ENCODE assay signal across 22 cellular contexts in genomic region chr15:70611286-70611685, GRCh38.
DNase-seq lines count a peak whose midpoint lies in the region; TF ChIP-seq lines count a peak whose summit lies in the region.
"Had no signal": no experiment of that assay in that cellular context is flagged by ENCODE, and none has a peak within 500 bp of the region (broad histone marks: within the 10 kb centered on the region; RNA-seq: fewer than 3 reads in every experiment).

No MANE protein-coding gene starts in this region.

- H3K4me3 Mint-ChIP-seq in activated CD4-positive, alpha-beta T cell treated with anti-CD3 and anti-CD28 coated beads, Interleukin-2, amount 10 ng/mL, durations not matched to agents 24 days and 14 days: no peak overlapping the region
- no peak overlapping the region for H3K4me3 Mint-ChIP-seq in chondrocyte (ENCODE audit: unreplicated experiment)
- no peak overlapping the region for H3K4me3 Mint-ChIP-seq in activated naive CD4-positive, alpha-beta T cell treated with anti-CD3 and anti-CD28 coated beads for 36 hours
- H3K4me3 Mint-ChIP-seq: B cell; CD4-positive, alpha-beta T cell; CD8-positive, alpha-beta T cell had no signal

- H2BK12ac ChIP-seq in mesenchymal stem cell (ENCODE audit: low read length in 2 of 2) (no peak overlapping the region), trophoblast cell (ENCODE audit: low read length) (no peak overlapping the region)

- no peak overlapping the region for H2BK120ac ChIP-seq in mesenchymal stem cell (ENCODE audit: low read depth, low read length)
- H2BK120ac ChIP-seq in trophoblast cell (ENCODE audit: insufficient read depth, low read length, poor library complexity): no peak overlapping the region

- H4K8ac ChIP-seq in mesenchymal stem cell (ENCODE audit: low read length) (peak overlapping the region; percentile 9), trophoblast cell (ENCODE audit: low read depth, low read length) (no peak overlapping the region)

- H2AFZ ChIP-seq in mesenchymal stem cell (ENCODE audit: low read depth, low read length) (no peak overlapping the region), trophoblast cell (ENCODE audit: insufficient read depth, low read length, poor library complexity) (no peak overlapping the region)

- peak overlapping the region; percentile 65 for H4K91ac ChIP-seq in mesenchymal stem cell (ENCODE audit: low read length)
- H4K91ac ChIP-seq in trophoblast cell (ENCODE audit: low read depth, low read length): no peak overlapping the region

- H3K27ac ChIP-seq in mesenchymal stem cell (ENCODE audit: low read length, poor library complexity, severe bottlenecking) (no peak overlapping the region), trophoblast cell (ENCODE audit: low read depth, low read length) (no peak overlapping the region), coronary artery (no peak overlapping the region)
- H3K27ac ChIP-seq: 22Rv1; A549; BLaER1 treated with 17β-estradiol and CSF1 and Interleukin-3, amounts not matched to agents 10 nM and 100 nM; C4-2B had no signal

- H2AK5ac ChIP-seq in mesenchymal stem cell (ENCODE audit: low read length, severe bottlenecking): no peak overlapping the region
- H2AK5ac ChIP-seq in trophoblast cell (ENCODE audit: low read length): no peak overlapping the region

- intact Hi-C loops in activated CD4-positive, alpha-beta T cell treated with anti-CD3 and anti-CD28 coated beads, Interleukin-2, amount 10 ng/mL, durations not matched to agents 24 days and 14 days (cut with micrococcal nuclease): no loop called here
- intact Hi-C loops in activated naive CD4-positive, alpha-beta T cell treated with anti-CD3 and anti-CD28 coated beads for 36 hours (cut with micrococcal nuclease): no loop called here

- no peaks in the 10 kb centered on the region for H3K4me1 Mint-ChIP-seq in activated CD4-positive, alpha-beta T cell treated with anti-CD3 and anti-CD28 coated beads, Interleukin-2, amount 10 ng/mL, durations not matched to agents 24 days and 14 days
- H3K4me1 Mint-ChIP-seq in chondrocyte (ENCODE audit: low read depth): peaks cover 49% of the 10 kb centered on the region
- H3K4me1 Mint-ChIP-seq in activated naive CD4-positive, alpha-beta T cell treated with anti-CD3 and anti-CD28 coated beads for 36 hours (ENCODE audit: low read depth): no peaks in the 10 kb centered on the region
- H3K4me1 Mint-ChIP-seq: B cell had no signal

- H2BK5ac ChIP-seq in mesenchymal stem cell (ENCODE audit: low read depth, low read length, poor library complexity, severe bottlenecking): no peak overlapping the region
- no peak overlapping the region for H2BK5ac ChIP-seq in trophoblast cell (ENCODE audit: low read depth, low read length, poor library complexity)

- H3K18ac ChIP-seq in mesenchymal stem cell (ENCODE audit: low read depth in 1 of 2, low read length in 2 of 2): no peak overlapping the region
- H3K18ac ChIP-seq in trophoblast cell (ENCODE audit: low read length): no peak overlapping the region

- no peak overlapping the region for H4K12ac ChIP-seq in trophoblast cell (ENCODE audit: low read depth, low read length)

- H3K9ac ChIP-seq in mesenchymal stem cell (ENCODE audit: low read length): no peak overlapping the region
- no peak overlapping the region for H3K9ac ChIP-seq in trophoblast cell (ENCODE audit: low read length)
- H3K9ac ChIP-seq: BLaER1 treated with 17β-estradiol and CSF1 and Interleukin-3, amounts not matched to agents 10 nM and 100 nM had no signal

- H3K36me3 Mint-ChIP-seq in activated CD4-positive, alpha-beta T cell treated with anti-CD3 and anti-CD28 coated beads, Interleukin-2, amount 10 ng/mL, durations not matched to agents 24 days and 14 days (ENCODE audit: low read depth): no peaks in the 10 kb centered on the region
- no peaks in the 10 kb centered on the region for H3K36me3 Mint-ChIP-seq in chondrocyte (ENCODE audit: low read depth)
- H3K36me3 Mint-ChIP-seq in activated naive CD4-positive, alpha-beta T cell treated with anti-CD3 and anti-CD28 coated beads for 36 hours (ENCODE audit: low read depth): no peaks in the 10 kb centered on the region
- H3K36me3 Mint-ChIP-seq: CD8-positive, alpha-beta T cell had no signal

- H3K36me3 ChIP-seq in mesenchymal stem cell (ENCODE audit: control insufficient read depth in 1 of 2, insufficient read depth in 2 of 2, low read depth in 1 of 2, low read length in 2 of 2): no peaks in the 10 kb centered on the region
- H3K36me3 ChIP-seq in trophoblast cell (ENCODE audit: control insufficient read depth in 1 of 2, insufficient read depth in 2 of 2, low read length in 2 of 2): no peaks in the 10 kb centered on the region
- H3K36me3 ChIP-seq: BLaER1 treated with 17β-estradiol and CSF1 and Interleukin-3, amounts not matched to agents 10 nM and 100 nM had no signal

- H3K9me3 Mint-ChIP-seq in activated CD4-positive, alpha-beta T cell treated with anti-CD3 and anti-CD28 coated beads, Interleukin-2, amount 10 ng/mL, durations not matched to agents 24 days and 14 days: no peaks in the 10 kb centered on the region
- no peaks in the 10 kb centered on the region for H3K9me3 Mint-ChIP-seq in chondrocyte (ENCODE audit: low read depth)
- no peaks in the 10 kb centered on the region for H3K9me3 Mint-ChIP-seq in activated naive CD4-positive, alpha-beta T cell treated with anti-CD3 and anti-CD28 coated beads for 36 hours
- H3K9me3 Mint-ChIP-seq: CD4-positive, alpha-beta T cell; CD8-positive, alpha-beta T cell had no signal

- no peak overlapping the region for H3K14ac ChIP-seq in mesenchymal stem cell (ENCODE audit: low read length in 2 of 2)
- no peak overlapping the region for H3K14ac ChIP-seq in trophoblast cell (ENCODE audit: low read length)

- H3K4ac ChIP-seq in mesenchymal stem cell (ENCODE audit: low read depth in 1 of 2, low read length in 2 of 2) (no peak overlapping the region), trophoblast cell (ENCODE audit: low read depth, low read length) (no peak overlapping the region)

- peaks cover 16% of the 10 kb centered on the region for H3K27me3 Mint-ChIP-seq in activated CD4-positive, alpha-beta T cell treated with anti-CD3 and anti-CD28 coated beads, Interleukin-2, amount 10 ng/mL, durations not matched to agents 24 days and 14 days
- H3K27me3 Mint-ChIP-seq in chondrocyte (ENCODE audit: low read depth): no peaks in the 10 kb centered on the region
- no peaks in the 10 kb centered on the region for H3K27me3 Mint-ChIP-seq in activated naive CD4-positive, alpha-beta T cell treated with anti-CD3 and anti-CD28 coated beads for 36 hours (ENCODE audit: low read depth)
- H3K27me3 Mint-ChIP-seq: CD4-positive, alpha-beta T cell had no signal

- H3K79me1 ChIP-seq in mesenchymal stem cell (replicated peaks; ENCODE audit: low read length, poor library complexity, severe bottlenecking) (no peaks in the 10 kb centered on the region), trophoblast cell (ENCODE audit: low read length) (no peaks in the 10 kb centered on the region)

- CTCF ChIA-PET in activated naive CD4-positive, alpha-beta T cell treated with anti-CD3 and anti-CD28 coated beads for 36 hours (lab: Charles Lee): interaction anchor here (0.7 kb wide), 1 partner anchor 20 kb away, joined by 3 read pairs; no protein-coding TSS in a partner anchor

- no peaks in the 10 kb centered on the region for H3K79me2 ChIP-seq in trophoblast cell (ENCODE audit: control insufficient read depth, insufficient read depth, low read length, poor library complexity)

- H3K9me3 ChIP-seq in mesenchymal stem cell (ENCODE audit: control insufficient read depth, low read length) (peaks cover 4% of the 10 kb centered on the region), trophoblast cell (ENCODE audit: insufficient read depth, low read depth, low read length) (no peaks in the 10 kb centered on the region)
- H3K9me3 ChIP-seq: A549 had no signal

- H2BK15ac ChIP-seq in mesenchymal stem cell (ENCODE audit: low read depth, poor library complexity, severe bottlenecking): no peak overlapping the region

- DNase-seq in activated CD4-positive, alpha-beta T cell treated with anti-CD3 and anti-CD28 coated beads, Interleukin-2, amount 10 ng/mL, durations not matched to agents 24 days and 14 days: peak; percentile 34
- no peak for DNase-seq in activated CD4-positive, alpha-beta T cell treated with anti-CD3 and anti-CD28 coated beads, Interleukin-2, amount 50 U/mL, for 4 hours
- no peak for DNase-seq in chondrocyte (ENCODE audit: low spot score)
- no peak for DNase-seq in mesenchymal stem cell
- DNase-seq in trophoblast cell: peak; percentile 72 to 87
- DNase-seq in NCI-H187 (lab: John Stamatoyannopoulos, UW): no peak
- no peak for DNase-seq in coronary artery (ENCODE audit: low spot score)
- no peak for DNase-seq in activated naive CD4-positive, alpha-beta T cell treated with anti-CD3 and anti-CD28 coated beads for 36 hours
- DNase-seq: AML-193; Caco-2; Calu3; CD4-positive, alpha-beta T cell; CD8-positive, alpha-beta T cell; DND-41; EL; GDM1 had no signal

- H3K4me1 ChIP-seq in mesenchymal stem cell (ENCODE audit: control insufficient read depth, insufficient read depth, low read depth, low read length): peaks cover 2% of the 10 kb centered on the region
- H3K4me1 ChIP-seq in trophoblast cell (ENCODE audit: control insufficient read depth in 1 of 2, insufficient read depth in 2 of 2, low read length in 2 of 2): no peaks in the 10 kb centered on the region
- H3K4me1 ChIP-seq: A549 had no signal

- WGBS in mesenchymal stem cell: 97% methylated on average over 4 of the region's 4 CpGs
- WGBS in trophoblast cell (ENCODE audit: extremely low coverage, insufficient coverage, insufficient read length): no CpG with 5 or more reads among the region's 4 CpGs

- H3K4me3 ChIP-seq in mesenchymal stem cell (ENCODE audit: insufficient read depth in 1 of 2, low read depth in 1 of 2, low read length in 2 of 2) (no peak overlapping the region), trophoblast cell (ENCODE audit: low read depth, low read length) (no peak overlapping the region), coronary artery (no peak overlapping the region)
- H3K4me3 ChIP-seq: A549; BLaER1 treated with 17β-estradiol and CSF1 and Interleukin-3, amounts not matched to agents 10 nM and 100 nM; GM12878 had no signal

- H3K27ac Mint-ChIP-seq in activated CD4-positive, alpha-beta T cell treated with anti-CD3 and anti-CD28 coated beads, Interleukin-2, amount 10 ng/mL, durations not matched to agents 24 days and 14 days: no peak overlapping the region
- peak overlapping the region; percentile 70 for H3K27ac Mint-ChIP-seq in chondrocyte (ENCODE audit: unreplicated experiment)
- H3K27ac Mint-ChIP-seq in activated naive CD4-positive, alpha-beta T cell treated with anti-CD3 and anti-CD28 coated beads for 36 hours: no peak overlapping the region
- H3K27ac Mint-ChIP-seq: B cell; CD4-positive, alpha-beta T cell; CD8-positive, alpha-beta T cell had no signal

- no peak overlapping the region for H3K4me2 ChIP-seq in mesenchymal stem cell (ENCODE audit: low read length, poor library complexity, severe bottlenecking)
- H3K4me2 ChIP-seq in trophoblast cell (ENCODE audit: low read length): no peak overlapping the region
- H3K4me2 ChIP-seq: A549; BLaER1 treated with 17β-estradiol and CSF1 and Interleukin-3, amounts not matched to agents 10 nM and 100 nM had no signal

- H3K23ac ChIP-seq in mesenchymal stem cell (ENCODE audit: low read length in 2 of 2): no peak overlapping the region
- H3K23ac ChIP-seq in trophoblast cell (ENCODE audit: low read length): no peak overlapping the region

- no peak for TF ChIP-seq CTCF in chondrocyte (IDR thresholded peaks at IDR 0.05)
- TF ChIP-seq CTCF in coronary artery (IDR thresholded peaks at IDR 0.05): no peak

- H3K27me3 ChIP-seq in mesenchymal stem cell (ENCODE audit: control insufficient read depth in 1 of 2, insufficient read depth in 1 of 2, low read length in 2 of 2): peaks cover 22 to 50% of the 10 kb centered on the region in 2 experiments
- no peaks in the 10 kb centered on the region for H3K27me3 ChIP-seq in trophoblast cell (ENCODE audit: insufficient read depth, low read length)
- H3K27me3 ChIP-seq: BLaER1 treated with 17β-estradiol and CSF1 and Interleukin-3, amounts not matched to agents 10 nM and 100 nM had no signal

Comparison
In these comparisons a context has a peak if more than half of its experiments do, and no peak if none do; other contexts are left out.
1. DNase-seq: peak in activated CD4-positive, alpha-beta T cell treated with anti-CD3 and anti-CD28 coated beads, Interleukin-2, amount 10 ng/mL, durations not matched to agents 24 days and 14 days (single experiment) and trophoblast cell (2 of 2); none in activated CD4-positive, alpha-beta T cell treated with anti-CD3 and anti-CD28 coated beads, Interleukin-2, amount 50 U/mL, for 4 hours (0 of 2), chondrocyte (single experiment), mesenchymal stem cell (single experiment), NCI-H187 (0 of 2), coronary artery (single experiment) and activated naive CD4-positive, alpha-beta T cell treated with anti-CD3 and anti-CD28 coated beads for 36 hours (single experiment).